13 cellular contexts compared by ENCODE assay signal in the genomic region with DNA sequence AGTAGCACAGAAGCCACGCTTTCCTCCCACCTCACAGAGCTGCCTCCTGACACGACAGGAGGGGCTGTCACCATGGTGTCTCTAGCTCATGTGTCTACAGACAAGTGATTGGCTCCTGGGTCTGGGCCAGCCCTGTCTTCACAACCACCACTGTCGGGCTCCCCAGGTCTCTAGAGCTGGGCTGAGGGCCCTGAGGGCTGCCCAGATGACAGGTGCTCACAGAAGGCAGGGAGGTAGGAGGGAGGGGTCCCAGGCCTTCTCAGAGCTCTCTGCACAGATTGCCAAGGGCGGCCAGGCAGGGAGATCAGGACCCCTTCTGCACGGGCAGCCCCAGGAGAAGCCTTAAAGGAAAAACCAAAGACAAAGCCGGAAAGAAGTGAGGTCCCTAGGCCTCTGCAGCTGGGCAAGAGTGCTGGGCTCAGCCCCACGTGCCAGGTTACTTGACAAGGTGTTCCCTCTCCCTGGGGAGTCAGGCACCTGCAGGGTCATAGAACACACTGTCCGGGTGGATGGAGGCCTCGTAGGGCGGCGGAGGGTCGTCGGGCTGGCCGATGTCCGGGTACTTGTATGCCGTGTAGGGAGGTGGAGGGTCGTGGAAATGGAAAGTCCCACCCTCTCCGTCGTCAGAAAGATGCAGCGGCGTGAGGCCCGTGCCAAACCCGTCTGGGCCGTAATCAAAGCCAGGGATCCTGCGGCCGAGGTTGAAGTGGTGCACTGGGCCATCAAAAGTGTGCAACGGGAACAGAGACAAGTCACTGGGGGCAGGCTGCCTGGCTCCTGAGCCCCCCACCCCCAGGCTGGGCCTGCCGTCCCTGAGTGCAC.
"Had no signal": no experiment of that assay in that cellular context is flagged by ENCODE, and none has a peak within 500 bp of the region (broad histone marks: within the 10 kb centered on the region; RNA-seq: fewer than 3 reads in every experiment).

No MANE protein-coding gene starts in this region.

- H3K9me3 ChIP-seq: right atrium auricular region, SJCRH30, upper lobe of left lung had no signal

- DNase-seq: activated CD4-positive, alpha-beta memory T cell treated with anti-CD3 and anti-CD28 coated beads for 36 hours; activated naive CD4-positive, alpha-beta T cell treated with anti-CD3 and anti-CD28 coated beads, Interleukin-2, amount 10 ng/mL, durations not matched to agents 7 days and 5 days; amygdala; brain microvascular endothelial cell; dermis blood vessel endothelial cell; erythroblast; SJCRH30; stimulated activated CD4-positive, alpha-beta T cell treated with anti-CD3 and anti-CD28 coated beads, Interleukin-1b, Interleukin-23, amount 100 ng/mL, for 48 hours; stimulated activated naive CD4-positive, alpha-beta T cell had no signal

- H3K4me1 ChIP-seq: neural progenitor cell, right atrium auricular region, SJCRH30, upper lobe of left lung had no signal

- ATAC-seq: left colon had no signal

- H3K36me3 ChIP-seq: neural progenitor cell had no signal

- H3K4me3 ChIP-seq: neural progenitor cell, right atrium auricular region, SJCRH30, upper lobe of left lung had no signal

- H3K27me3 ChIP-seq: brain microvascular endothelial cell, neural progenitor cell, right atrium auricular region, SJCRH30, upper lobe of left lung had no signal

- H3K27ac ChIP-seq: brain microvascular endothelial cell, neural progenitor cell, right atrium auricular region, SJCRH30, upper lobe of left lung had no signal

- H3K9ac ChIP-seq: neural progenitor cell had no signal
